ENCODE assay signal across 15 cellular contexts in genomic region chr11:108680267-108680666, GRCh38. TPM values are rescaled to one million over a fixed set of nuclear protein-coding genes. Genes with fewer than 3 reads are reported as not detected.
DNase-seq lines count a peak whose midpoint lies in the region; ATAC-seq and TF ChIP-seq lines count a peak whose summit lies in the region.
"Had no signal": no experiment of that assay in that cellular context is flagged by ENCODE, and none has a peak within 500 bp of the region (broad histone marks: within the 10 kb centered on the region; RNA-seq: fewer than 3 reads in every experiment).

No MANE protein-coding gene starts in this region.

- DNase-seq in GM23248 (no peak), amniotic epithelial cell (ENCODE audit: low read depth) (peak; percentile 29), fibroblast of pulmonary artery (ENCODE audit: low read depth) (peak; percentile 50), T-helper 1 cell (no peak), NCI-H2227 (lab: John Stamatoyannopoulos, UW; ENCODE audit: unreplicated experiment) (no peak), SKM-1 treated with dmso at 0.1 percent for 144 hours (lab: John Stamatoyannopoulos, UW; ENCODE audit: unreplicated experiment) (no peak)
- DNase-seq: CD4-positive, CD25-positive, alpha-beta regulatory T cell; DMS53; H7 had no signal

- TF ChIP-seq CTCF in fibroblast of pulmonary artery (IDR thresholded peaks at IDR 0.05; ENCODE audit: low read length, missing control alignments) = no peak

- H3K9me2 ChIP-seq in GM23248 (ENCODE audit: insufficient read depth) = no peaks in the 10 kb centered on the region

- H3K9ac ChIP-seq in GM23248 = no peak overlapping the region
- H3K9ac ChIP-seq: BLaER1 treated with 17β-estradiol and CSF1 and Interleukin-3, amounts not matched to agents 10 nM and 100 nM had no signal

- no peak overlapping the region for H3K4me3 ChIP-seq in GM23248
- H3K4me3 ChIP-seq in fibroblast of pulmonary artery (replicated peaks; ENCODE audit: low read depth, low read length) = no peak overlapping the region
- H3K4me3 ChIP-seq: BLaER1 treated with 17β-estradiol and CSF1 and Interleukin-3, amounts not matched to agents 10 nM and 100 nM; GM12878; GM23338; K562 had no signal

- in situ Hi-C loops in GM23248 (cut with MboI) = no loop called here

- H3K4me1 ChIP-seq in GM23248 (ENCODE audit: insufficient read depth) = peaks cover 14% of the 10 kb centered on the region
- H3K4me1 ChIP-seq: BLaER1 treated with 17β-estradiol and CSF1 and Interleukin-3, amounts not matched to agents 10 nM and 100 nM had no signal

- peaks cover 15% of the 10 kb centered on the region for H3F3A ChIP-seq in GM23248 (ENCODE audit: insufficient read depth)

- no peak overlapping the region for H3K4me2 ChIP-seq in GM23248 (ENCODE audit: unreplicated experiment)
- H3K4me2 ChIP-seq: BLaER1 treated with 17β-estradiol and CSF1 and Interleukin-3, amounts not matched to agents 10 nM and 100 nM; GM23338 had no signal

- no peaks in the 10 kb centered on the region for H4K20me1 ChIP-seq in GM23248 (ENCODE audit: insufficient read depth)

- no peaks in the 10 kb centered on the region for H3K27me3 ChIP-seq in GM23248 (replicated peaks; ENCODE audit: insufficient read depth)
- H3K27me3 ChIP-seq: BLaER1 treated with 17β-estradiol and CSF1 and Interleukin-3, amounts not matched to agents 10 nM and 100 nM had no signal

- peaks cover 9% of the 10 kb centered on the region; the same call in 1 of the 2 replicates for H3K79me2 ChIP-seq in GM23248 (ENCODE audit: insufficient read depth)

- H3K27ac ChIP-seq in GM23248 = 0 out of 2 replicates have a peak overlapping the region, but pooled peaks have one; percentile 8
- H3K27ac ChIP-seq: BLaER1 treated with 17β-estradiol and CSF1 and Interleukin-3, amounts not matched to agents 10 nM and 100 nM; HL-60 had no signal

- ATAC-seq in GM19397 (IDR thresholded peaks at IDR 0.05; ENCODE audit: unreplicated experiment) = no peak
- ATAC-seq: GM12878, GM23338, K562 had no signal

- WGBS in GM23248 (ENCODE audit: low coverage in 1 of 2, low lambda C conversion rate in 2 of 2, missing lambda C conversion rate in 2 of 2), 2 experiments = 93 to 100% methylated on average over 1 of the region's 1 CpG

- peaks cover 37% of the 10 kb centered on the region for H3K36me3 ChIP-seq in GM23248 (ENCODE audit: low read depth)

- H3K9me3 ChIP-seq in GM23248 (ENCODE audit: low read depth) = no peaks in the 10 kb centered on the region

- H2AFZ ChIP-seq in GM23248 = no peak overlapping the region
- H2AFZ ChIP-seq: GM23338 had no signal

RNA-seq across cellular contexts. Expression of gene DDX10, which starts 15.4 kb away (rescaled TPM):
- total RNA-seq in GM23248 (2014; rRNA removed; shearing (Covaris generic)) = 11.5 and 31.2 TPM in 2 replicates
- 23.6 and 24.0 TPM in 2 replicates for polyA plus RNA-seq in GM23248 (2016; fragmentation: Nextera tagmentation; extraction: Ambion mirVana)

Comparison
In these comparisons a context has a peak if more than half of its experiments do, and no peak if none do; other contexts are left out.
1. DNase-seq: peak in amniotic epithelial cell (single experiment) and fibroblast of pulmonary artery (single experiment); none in GM23248 (single experiment), T-helper 1 cell (0 of 5), NCI-H2227 (single experiment) and SKM-1 treated with dmso at 0.1 percent for 144 hours (single experiment).